ENCODE assay signal across 12 cellular contexts in the genomic region with DNA sequence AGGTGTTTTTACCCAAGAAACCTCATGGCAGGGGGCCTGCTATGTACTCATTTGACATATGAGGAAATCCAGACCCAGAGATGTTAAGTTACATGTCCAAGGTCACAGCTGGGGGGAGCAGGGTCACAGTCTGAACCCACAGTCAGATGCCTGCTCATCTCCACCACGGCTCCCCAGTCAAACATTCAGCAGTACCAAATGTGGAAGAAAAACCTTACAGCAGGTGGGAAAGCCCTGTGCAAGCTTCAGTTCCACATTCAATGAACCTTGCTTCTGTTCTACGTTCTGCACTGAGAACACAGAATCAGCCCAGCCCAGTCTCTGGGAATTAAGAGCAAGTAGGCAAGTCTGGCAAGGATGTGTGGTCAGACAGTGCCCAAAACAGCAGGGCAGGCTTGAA. TPM values are rescaled to one million over a fixed set of nuclear protein-coding genes. Genes with fewer than 3 reads are reported as not detected.
DNase-seq lines count a peak whose midpoint lies in the region; ATAC-seq lines count a peak whose summit lies in the region.
"Had no signal": no experiment of that assay in that cellular context is flagged by ENCODE, and none has a peak within 500 bp of the region (broad histone marks: within the 10 kb centered on the region; RNA-seq: fewer than 3 reads in every experiment).

No MANE protein-coding gene starts in this region.

- ATAC-seq in GM18868 (IDR thresholded peaks at IDR 0.05; ENCODE audit: unreplicated experiment) (peak; percentile 49), HG02885 (IDR thresholded peaks at IDR 0.05; ENCODE audit: poor library complexity, unreplicated experiment) (peak; percentile 54), HG03135 (IDR thresholded peaks at IDR 0.05; ENCODE audit: unreplicated experiment) (no peak)

- H3K4me3 Mint-ChIP-seq in activated T-helper 1 cell treated with anti-CD3 and anti-CD28 coated beads, Interleukin-12 subunit alpha, Interleukin-12 subunit beta, Interleukin-2, Interleukin-4 antibody, amounts not matched to agents 30 ng/mL and 10 ng/mL and 1 ng/mL, durations not matched to agents 14 hours and 24 hours and 36 hours: peak overlapping the region; percentile 10

- H3K4me1 ChIP-seq in BLaER1: peaks cover 59% of the 10 kb centered on the region
- H3K4me1 ChIP-seq: colonic mucosa had no signal

- peaks cover 87% of the 10 kb centered on the region for H4K20me1 ChIP-seq in BLaER1

- intact Hi-C loops in activated T-helper 1 cell treated with anti-CD3 and anti-CD28 coated beads, Interleukin-12 subunit alpha, Interleukin-12 subunit beta, Interleukin-2, Interleukin-4 antibody, amounts not matched to agents 30 ng/mL and 10 ng/mL and 1 ng/mL, durations not matched to agents 14 hours and 24 hours and 36 hours (cut with micrococcal nuclease): loop anchor here (5.0 kb wide), 3 partner anchors 35 to 120 kb away; a partner anchor contains a TSS

- peaks cover 40% of the 10 kb centered on the region for H3K4me1 Mint-ChIP-seq in activated T-helper 1 cell treated with anti-CD3 and anti-CD28 coated beads, Interleukin-12 subunit alpha, Interleukin-12 subunit beta, Interleukin-2, Interleukin-4 antibody, amounts not matched to agents 30 ng/mL and 10 ng/mL and 1 ng/mL, durations not matched to agents 14 hours and 24 hours and 36 hours (ENCODE audit: low read depth)

- peak overlapping the region; percentile 57; the same call in 1 of the 2 replicates for H3K9ac ChIP-seq in BLaER1

- no peaks in the 10 kb centered on the region for H3K9me3 Mint-ChIP-seq in activated T-helper 1 cell treated with anti-CD3 and anti-CD28 coated beads, Interleukin-12 subunit alpha, Interleukin-12 subunit beta, Interleukin-2, Interleukin-4 antibody, amounts not matched to agents 30 ng/mL and 10 ng/mL and 1 ng/mL, durations not matched to agents 14 hours and 24 hours and 36 hours

- peak overlapping the region; percentile 76 for H3K27ac ChIP-seq in BLaER1
- H3K27ac ChIP-seq: colonic mucosa had no signal

- peak overlapping the region; percentile 84 for H3K4me2 ChIP-seq in BLaER1

- H3K27me3 ChIP-seq in BLaER1: no peaks in the 10 kb centered on the region
- H3K27me3 ChIP-seq: colonic mucosa had no signal

- no peaks in the 10 kb centered on the region for H3K27me3 Mint-ChIP-seq in activated T-helper 1 cell treated with anti-CD3 and anti-CD28 coated beads, Interleukin-12 subunit alpha, Interleukin-12 subunit beta, Interleukin-2, Interleukin-4 antibody, amounts not matched to agents 30 ng/mL and 10 ng/mL and 1 ng/mL, durations not matched to agents 14 hours and 24 hours and 36 hours (ENCODE audit: insufficient read depth)

- H3K36me3 Mint-ChIP-seq in activated T-helper 1 cell treated with anti-CD3 and anti-CD28 coated beads, Interleukin-12 subunit alpha, Interleukin-12 subunit beta, Interleukin-2, Interleukin-4 antibody, amounts not matched to agents 30 ng/mL and 10 ng/mL and 1 ng/mL, durations not matched to agents 14 hours and 24 hours and 36 hours (ENCODE audit: low read depth): peaks cover 18% of the 10 kb centered on the region

- peak overlapping the region; percentile 15; the same call in 1 of the 2 replicates for H3K4me3 ChIP-seq in BLaER1
- H3K4me3 ChIP-seq: colonic mucosa, lung had no signal

- no peaks in the 10 kb centered on the region for H3K9me3 ChIP-seq in BLaER1
- H3K9me3 ChIP-seq: colonic mucosa had no signal

- peak overlapping the region; percentile 70 for H3K27ac Mint-ChIP-seq in activated T-helper 1 cell treated with anti-CD3 and anti-CD28 coated beads, Interleukin-12 subunit alpha, Interleukin-12 subunit beta, Interleukin-2, Interleukin-4 antibody, amounts not matched to agents 30 ng/mL and 10 ng/mL and 1 ng/mL, durations not matched to agents 14 hours and 24 hours and 36 hours

- DNase-seq in activated T-helper 1 cell treated with anti-CD3 and anti-CD28 coated beads, Interleukin-12 subunit alpha, Interleukin-12 subunit beta, Interleukin-2, Interleukin-4 antibody, amounts not matched to agents 30 ng/mL and 10 ng/mL and 1 ng/mL, durations not matched to agents 14 hours and 24 hours and 36 hours (ENCODE audit: low spot score): no peak
- no peak for DNase-seq in NK-92 (lab: John Stamatoyannopoulos, UW; ENCODE audit: unreplicated experiment)
- DNase-seq in cerebellar cortex (ENCODE audit: low spot score): no peak
- no peak for DNase-seq in occipital lobe (lab: John Stamatoyannopoulos, UW)
- DNase-seq: activated CD8-positive, alpha-beta memory T cell treated with anti-CD3 and anti-CD28 coated beads for 24 hours; colonic mucosa; NCI-H1105 had no signal

- peaks cover 69% of the 10 kb centered on the region for H3K36me3 ChIP-seq in BLaER1
- H3K36me3 ChIP-seq: colonic mucosa had no signal

RNA-seq across cellular contexts. Expression of a gene that starts 35.2 kb away (rescaled TPM):
- total RNA-seq in activated T-helper 1 cell treated with anti-CD3 and anti-CD28 coated beads, Interleukin-12 subunit alpha, Interleukin-12 subunit beta, Interleukin-2, Interleukin-4 antibody, amounts not matched to agents 30 ng/mL and 10 ng/mL and 1 ng/mL, durations not matched to agents 14 hours and 24 hours and 36 hours: 78.8 and 87.4 TPM in 2 replicates
- 86.6 TPM for total RNA-seq in occipital lobe

RNA-seq across cellular contexts. Expression of a gene that starts 54.4 kb away (rescaled TPM):
- 104 TPM in 2 replicates for total RNA-seq in activated T-helper 1 cell treated with anti-CD3 and anti-CD28 coated beads, Interleukin-12 subunit alpha, Interleukin-12 subunit beta, Interleukin-2, Interleukin-4 antibody, amounts not matched to agents 30 ng/mL and 10 ng/mL and 1 ng/mL, durations not matched to agents 14 hours and 24 hours and 36 hours
- 18.2 TPM for total RNA-seq in occipital lobe
